In genomic region chr5:124913329-124913653, GRCh38 we compare ENCODE assay signal across 15 cellular contexts.
A peak's percentile ranks its signal among the peaks of the same experiment; 100 is the strongest.
DNase-seq lines count a peak whose midpoint lies in the region; ATAC-seq and TF ChIP-seq lines count a peak whose summit lies in the region.
"Had no signal": no experiment of that assay in that cellular context is flagged by ENCODE, and none has a peak within 500 bp of the region (broad histone marks: within the 10 kb centered on the region; RNA-seq: fewer than 3 reads in every experiment).

No MANE protein-coding gene starts in this region.

- no peaks in the 10 kb centered on the region for H4K20me1 ChIP-seq in mammary epithelial cell (ENCODE audit: insufficient read depth, low read length)

- H3K4me2 ChIP-seq in mammary epithelial cell (ENCODE audit: insufficient read depth, low read depth, low read length), result peak overlapping the region; percentile 40
- H3K4me2 ChIP-seq: GM23338 had no signal

- H3K27ac ChIP-seq in mammary epithelial cell (ENCODE audit: insufficient read depth, low read depth, low read length), result no peak overlapping the region
- H3K27ac ChIP-seq in psoas muscle, result peak overlapping the region; percentile 50
- no peak overlapping the region for H3K27ac ChIP-seq in stomach
- H3K27ac ChIP-seq: 22Rv1 had no signal

- H3K4me1 ChIP-seq in mammary epithelial cell (ENCODE audit: insufficient read depth, low read length) (peaks cover 12% of the 10 kb centered on the region), psoas muscle (peaks cover 5% of the 10 kb centered on the region), stomach (peaks cover 0 to 25% (median 11%) of the 10 kb centered on the region in 4 donors)

- intact Hi-C loops in mammary epithelial cell (cut with micrococcal nuclease) (loop anchor here (5.0 kb wide), 1 partner anchor 499 kb away; no protein-coding TSS in a partner anchor), MCF 10A (cut with micrococcal nuclease) (no loop called here), psoas muscle (cut with DNase I) (loop anchor here in 1 of 2 donors (5.0 kb wide), 1 partner anchor 134 kb away; no protein-coding TSS in a partner anchor), stomach (cut with DNase I; ENCODE audit: low total_unique reads) (no loop called here)
- intact Hi-C loops in dendritic cell treated with granulocyte-macrophage colony-stimulating factor and Interleukin-4, amounts not matched to agents 40 ng/mL and 50 ng/mL, for 4 days (cut with micrococcal nuclease), result no loop called here
- intact Hi-C loops in activated CD4-positive, alpha-beta T cell treated with anti-CD3 and anti-CD28 coated beads, Interleukin-2, amount 10 ng/mL, durations not matched to agents 24 days and 14 days (cut with micrococcal nuclease), result no loop called here

- no peak for DNase-seq in mammary epithelial cell
- no peak for DNase-seq in MCF 10A (ENCODE audit: unreplicated experiment)
- no peak for DNase-seq in psoas muscle
- DNase-seq in T-cell, result no peak
- DNase-seq in activated CD4-positive, alpha-beta T cell treated with anti-CD3 and anti-CD28 coated beads, Interleukin-2, amount 10 ng/mL, durations not matched to agents 24 days and 14 days, result no peak
- DNase-seq in effector CD4-positive, alpha-beta T cell, result no peak
- no peak for DNase-seq in stomach
- DNase-seq: Calu3; CD4-positive, alpha-beta T cell; DMS 273 treated with DMSO at 0.1 percent for 48 hours; H9 had no signal

- CTCF ChIA-PET in mammary epithelial cell (lab: Charles Lee; ENCODE audit: low non-redundant PET) (interaction anchor here (0.5 kb wide), 1 partner anchor 85 kb away, joined by 6 read pairs; no protein-coding TSS in a partner anchor), MCF 10A (lab: Yijun Ruan, JAX) (no interaction called here), T-cell (lab: Charles Lee) (no interaction called here)

- no peak for TF ChIP-seq EP300 in stomach (IDR thresholded peaks at IDR 0.05)

- no peak overlapping the region for H3K9ac ChIP-seq in mammary epithelial cell (ENCODE audit: insufficient read depth, low read length)

- H3K4me1 Mint-ChIP-seq in MCF 10A (ENCODE audit: insufficient read depth, unreplicated experiment), result peaks cover 23% of the 10 kb centered on the region
- peaks cover 57% of the 10 kb centered on the region for H3K4me1 Mint-ChIP-seq in dendritic cell treated with granulocyte-macrophage colony-stimulating factor and Interleukin-4, amounts not matched to agents 40 ng/mL and 50 ng/mL, for 4 days (ENCODE audit: low read depth)
- no peaks in the 10 kb centered on the region for H3K4me1 Mint-ChIP-seq in T-cell
- peaks cover 4% of the 10 kb centered on the region for H3K4me1 Mint-ChIP-seq in activated CD4-positive, alpha-beta T cell treated with anti-CD3 and anti-CD28 coated beads, Interleukin-2, amount 10 ng/mL, durations not matched to agents 24 days and 14 days

- H3K9me3 Mint-ChIP-seq in MCF 10A (ENCODE audit: unreplicated experiment), result no peaks in the 10 kb centered on the region
- no peaks in the 10 kb centered on the region for H3K9me3 Mint-ChIP-seq in dendritic cell treated with granulocyte-macrophage colony-stimulating factor and Interleukin-4, amounts not matched to agents 40 ng/mL and 50 ng/mL, for 4 days
- peaks cover 0 to 5% (median 0%) of the 10 kb centered on the region in 3 donors for H3K9me3 Mint-ChIP-seq in T-cell
- no peaks in the 10 kb centered on the region for H3K9me3 Mint-ChIP-seq in activated CD4-positive, alpha-beta T cell treated with anti-CD3 and anti-CD28 coated beads, Interleukin-2, amount 10 ng/mL, durations not matched to agents 24 days and 14 days
- H3K9me3 Mint-ChIP-seq: CD4-positive, alpha-beta T cell had no signal

- no peaks in the 10 kb centered on the region for H3K36me3 ChIP-seq in mammary epithelial cell (ENCODE audit: insufficient read depth, low read length)
- no peaks in the 10 kb centered on the region for H3K36me3 ChIP-seq in psoas muscle (ENCODE audit: insufficient read depth in 1 of 2, low read depth in 1 of 2)
- H3K36me3 ChIP-seq in stomach, result no peaks in the 10 kb centered on the region

- H3K9me3 ChIP-seq in mammary epithelial cell (replicated peaks; ENCODE audit: insufficient read depth, low read length) (no peaks in the 10 kb centered on the region), psoas muscle (no peaks in the 10 kb centered on the region), stomach (no peaks in the 10 kb centered on the region)

- H3K4me3 Mint-ChIP-seq in MCF 10A (ENCODE audit: unreplicated experiment) (no peak overlapping the region), T-cell (no peak overlapping the region)
- H3K4me3 Mint-ChIP-seq in dendritic cell treated with granulocyte-macrophage colony-stimulating factor and Interleukin-4, amounts not matched to agents 40 ng/mL and 50 ng/mL, for 4 days, result no peak overlapping the region
- no peak overlapping the region for H3K4me3 Mint-ChIP-seq in activated CD4-positive, alpha-beta T cell treated with anti-CD3 and anti-CD28 coated beads, Interleukin-2, amount 10 ng/mL, durations not matched to agents 24 days and 14 days
- H3K4me3 Mint-ChIP-seq: CD4-positive, alpha-beta T cell; GM23338; H9 had no signal

- WGBS in mammary epithelial cell (ENCODE audit: low coverage, missing lambda C conversion rate), result 0% methylated on average over 2 of the region's 2 CpGs
- 42 to 48% (median 46%) methylated on average over 2 of the region's 2 CpGs for WGBS in psoas muscle, 3 donors
- 60 to 98% (median 93%) methylated on average over 2 of the region's 2 CpGs for WGBS in stomach, 5 donors

- H3K36me3 Mint-ChIP-seq in MCF 10A (ENCODE audit: insufficient read depth, unreplicated experiment) (no peaks in the 10 kb centered on the region), T-cell (no peaks in the 10 kb centered on the region)
- H3K36me3 Mint-ChIP-seq in dendritic cell treated with granulocyte-macrophage colony-stimulating factor and Interleukin-4, amounts not matched to agents 40 ng/mL and 50 ng/mL, for 4 days (ENCODE audit: low read depth), result no peaks in the 10 kb centered on the region
- no peaks in the 10 kb centered on the region for H3K36me3 Mint-ChIP-seq in activated CD4-positive, alpha-beta T cell treated with anti-CD3 and anti-CD28 coated beads, Interleukin-2, amount 10 ng/mL, durations not matched to agents 24 days and 14 days (ENCODE audit: low read depth)

- TF ChIP-seq CTCF in mammary epithelial cell (conservative IDR thresholded peaks at IDR 0.05 in 1 of 2, IDR thresholded peaks at IDR 0.05 in 1 of 2; ENCODE audit: extremely low read depth in 1 of 2, insufficient read depth in 1 of 2, low read depth in 1 of 2, low read length in 2 of 2), result no peak
- TF ChIP-seq CTCF in MCF 10A (IDR thresholded peaks at IDR 0.05; ENCODE audit: unreplicated experiment), result no peak
- TF ChIP-seq CTCF in psoas muscle (IDR thresholded peaks at IDR 0.05), result no peak
- no peak for TF ChIP-seq CTCF in stomach (IDR thresholded peaks at IDR 0.05)

- H3K27ac Mint-ChIP-seq in MCF 10A (ENCODE audit: low read depth, unreplicated experiment) (no peak overlapping the region), T-cell (no peak overlapping the region)
- peak overlapping the region; percentile 74 for H3K27ac Mint-ChIP-seq in dendritic cell treated with granulocyte-macrophage colony-stimulating factor and Interleukin-4, amounts not matched to agents 40 ng/mL and 50 ng/mL, for 4 days
- no peak overlapping the region for H3K27ac Mint-ChIP-seq in activated CD4-positive, alpha-beta T cell treated with anti-CD3 and anti-CD28 coated beads, Interleukin-2, amount 10 ng/mL, durations not matched to agents 24 days and 14 days
- H3K27ac Mint-ChIP-seq: CD4-positive, alpha-beta T cell; GM23338; H9 had no signal

- ATAC-seq in psoas muscle, result peak; percentile 52 to 60 (median 56)
- ATAC-seq in T-cell (replicated peaks in 1 of 4), result no peak
- ATAC-seq: GM12878, GM23338 had no signal

- H2AFZ ChIP-seq in mammary epithelial cell (ENCODE audit: low read depth, low read length), result peak overlapping the region; percentile 77

- POLR2A ChIA-PET in MCF 10A (lab: Yijun Ruan, JAX) (interaction anchor here (0.6 to 1.1 kb wide), 3 partner anchors 11 to 99 kb away, joined by 3 to 4 read pairs (median 3); no protein-coding TSS in a partner anchor), T-cell (lab: Charles Lee) (no interaction called here)

- dilution Hi-C loops in mammary epithelial cell (cut with HindIII; ENCODE audit: low sequenced_read_pairs), result no loop called here

- H3K27me3 ChIP-seq in mammary epithelial cell (ENCODE audit: insufficient read depth, low read length) (no peaks in the 10 kb centered on the region), psoas muscle (ENCODE audit: insufficient read depth in 3 of 3, low read length in 2 of 3) (no peaks in the 10 kb centered on the region), stomach (no peaks in the 10 kb centered on the region)

- BruUV-seq in mammary epithelial cell (replicated peaks; lab: Mats Ljungman, UMichigan), result no TSS peak
- BruUV-seq in MCF 10A (replicated peaks; lab: Mats Ljungman, UMichigan), result no TSS peak

- no peaks in the 10 kb centered on the region for H3K79me2 ChIP-seq in mammary epithelial cell (ENCODE audit: insufficient read depth, low read length)

- TF ChIP-seq POLR2A in stomach (IDR thresholded peaks at IDR 0.05), result no peak

- in situ Hi-C loops in mammary epithelial cell (cut with MboI; ENCODE audit: low sequenced_read_pairs in 2 of 2), result no loop called here

- H3K4me3 ChIP-seq in mammary epithelial cell (replicated peaks in 1 of 3; ENCODE audit: insufficient read depth in 1 of 3, low read depth in 2 of 3, low read length in 3 of 3) (no peak overlapping the region), psoas muscle (no peak overlapping the region), stomach (no peak overlapping the region)
- H3K4me3 ChIP-seq: GM12878, GM23338 had no signal

- H3K27me3 Mint-ChIP-seq in MCF 10A (ENCODE audit: insufficient read depth, unreplicated experiment) (no peaks in the 10 kb centered on the region), T-cell (peaks cover 0 to 2% of the 10 kb centered on the region in 2 donors)
- no peaks in the 10 kb centered on the region for H3K27me3 Mint-ChIP-seq in dendritic cell treated with granulocyte-macrophage colony-stimulating factor and Interleukin-4, amounts not matched to agents 40 ng/mL and 50 ng/mL, for 4 days
- no peaks in the 10 kb centered on the region for H3K27me3 Mint-ChIP-seq in activated CD4-positive, alpha-beta T cell treated with anti-CD3 and anti-CD28 coated beads, Interleukin-2, amount 10 ng/mL, durations not matched to agents 24 days and 14 days
- H3K27me3 Mint-ChIP-seq: CD4-positive, alpha-beta T cell had no signal

Comparison
In these comparisons a context has a peak if more than half of its experiments do, and no peak if none do; other contexts are left out.
1. ATAC-seq: peak in psoas muscle (4 of 4); none in T-cell (0 of 4).